In the genomic region with DNA sequence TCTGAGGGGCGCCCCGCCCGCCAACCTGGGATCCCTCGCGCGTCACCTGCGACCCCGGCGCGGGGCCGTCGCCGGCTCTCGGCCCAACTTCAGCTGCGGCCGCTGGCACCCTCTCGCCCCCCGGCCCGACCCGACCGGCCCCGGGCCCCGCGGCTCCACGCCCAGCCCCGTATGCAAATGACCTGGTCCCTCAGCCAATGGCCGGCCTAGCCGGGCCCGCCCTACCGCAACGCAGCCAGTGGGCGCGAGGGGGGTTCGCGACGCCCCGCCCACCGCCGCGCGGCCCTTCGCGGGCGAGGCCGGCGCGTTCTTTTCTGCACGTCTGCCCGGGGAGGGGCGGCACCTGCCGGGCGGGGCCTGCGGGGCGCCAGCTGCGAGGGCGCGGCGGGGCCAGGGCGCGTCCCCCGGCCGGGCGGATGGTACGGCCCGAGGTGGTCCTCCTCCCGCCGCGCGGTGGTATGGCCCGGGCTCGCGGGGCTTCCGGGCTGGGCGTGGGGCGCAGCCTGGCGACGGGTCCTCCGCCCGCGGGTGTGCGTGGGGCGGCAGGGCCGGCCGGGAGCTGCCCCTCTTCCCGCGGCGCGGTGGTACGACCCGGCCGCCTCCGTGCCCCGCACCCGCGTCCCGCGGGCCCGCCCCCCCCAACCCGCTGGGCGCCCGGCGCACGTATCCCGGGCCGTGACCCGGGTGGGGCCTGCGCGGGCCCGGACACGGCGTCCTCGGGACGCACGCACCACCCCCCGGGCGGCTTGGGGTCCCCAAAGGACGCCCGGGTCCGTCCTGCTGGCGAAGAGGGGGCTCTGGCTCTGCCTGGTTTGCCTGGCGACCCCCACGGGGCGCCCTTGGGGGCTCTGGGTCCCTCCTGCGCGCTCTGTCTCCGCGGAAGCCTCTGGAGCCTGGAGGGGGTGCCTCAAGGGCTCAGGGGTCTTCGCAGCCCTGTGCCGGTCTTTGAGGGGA, we compare ENCODE assay signal across 8 cellular contexts. TPM values are rescaled to one million over a fixed set of nuclear protein-coding genes. Genes with fewer than 3 reads are reported as not detected.
DNase-seq lines count a peak whose midpoint lies in the region; ATAC-seq, FAIRE-seq and TF ChIP-seq lines count a peak whose summit lies in the region.

No MANE protein-coding gene starts in this region.

- H3K4me1 Mint-ChIP-seq in activated naive CD4-positive, alpha-beta T cell treated with anti-CD3 and anti-CD28 coated beads, Interleukin-2, amount 50 U/mL, for 24 hours, result no peaks in the 10 kb centered on the region

- H3K4me1 ChIP-seq in pancreas (peaks cover 0 to 7% (median 0%) of the 10 kb centered on the region in 3 donors), thyroid gland (peaks cover 25 to 34% of the 10 kb centered on the region in 2 donors)

- H3K9me3 Mint-ChIP-seq in activated naive CD4-positive, alpha-beta T cell treated with anti-CD3 and anti-CD28 coated beads, Interleukin-2, amount 50 U/mL, for 24 hours, result no peaks in the 10 kb centered on the region

- peak; percentile 99 for DNase-seq in GM10266 (ENCODE audit: extremely low spot score)
- peak; percentile 91 for DNase-seq in NCI-H1092 (lab: John Stamatoyannopoulos, UW)
- DNase-seq in SK-N-MC (ENCODE audit: low read depth, low spot score), result peak; percentile 26
- peak; percentile 73 to 95 (median 92) for DNase-seq in head of caudate nucleus
- peak; percentile 89 to 99 (median 96) for DNase-seq in pancreas
- DNase-seq in thyroid gland, result peak; percentile 95 to 96

- H3K4me3 ChIP-seq in SK-N-MC (peak overlapping the region; percentile 80), pancreas (peak overlapping the region; percentile 33 to 65 (median 48)), thyroid gland (replicated peaks in 1 of 3) (peak overlapping the region; percentile 21 to 69 (median 42))

- H3K36me3 ChIP-seq in SK-N-MC (ENCODE audit: insufficient read depth, low read length) (no peaks in the 10 kb centered on the region), pancreas (no peaks in the 10 kb centered on the region), thyroid gland (no peaks in the 10 kb centered on the region)

- H3K27me3 Mint-ChIP-seq in activated naive CD4-positive, alpha-beta T cell treated with anti-CD3 and anti-CD28 coated beads, Interleukin-2, amount 50 U/mL, for 24 hours, result no peaks in the 10 kb centered on the region

- TF ChIP-seq CTCF in GM10266 (IDR thresholded peaks at IDR 0.05; ENCODE audit: control insufficient read depth, insufficient read depth, low read depth, missing control alignments), result no peak
- TF ChIP-seq CTCF in pancreas (IDR thresholded peaks at IDR 0.05), result no peak
- TF ChIP-seq CTCF in thyroid gland (IDR thresholded peaks at IDR 0.05), result peak in 1 of 6 experiments; percentile 8

- H3K9ac ChIP-seq in SK-N-MC (ENCODE audit: insufficient read length), result peak overlapping the region; percentile 84

- no peaks in the 10 kb centered on the region for H3K36me3 Mint-ChIP-seq in activated naive CD4-positive, alpha-beta T cell treated with anti-CD3 and anti-CD28 coated beads, Interleukin-2, amount 50 U/mL, for 24 hours

- intact Hi-C loops in head of caudate nucleus (cut with DNase I) (loop anchor here (10.0 kb wide), 1 partner anchor 126 kb away; a partner anchor contains a TSS), pancreas (cut with DNase I) (no loop called here), thyroid gland (cut with DNase I) (no loop called here)

- H3K4me3 Mint-ChIP-seq in activated naive CD4-positive, alpha-beta T cell treated with anti-CD3 and anti-CD28 coated beads, Interleukin-2, amount 50 U/mL, for 24 hours, result peak overlapping the region; percentile 67

- H3K27ac Mint-ChIP-seq in activated naive CD4-positive, alpha-beta T cell treated with anti-CD3 and anti-CD28 coated beads, Interleukin-2, amount 50 U/mL, for 24 hours, result peak overlapping the region; percentile 23

- peak overlapping the region; percentile 60; the same call in 1 of the 2 replicates for H3K27ac ChIP-seq in SK-N-MC
- H3K27ac ChIP-seq in pancreas, result peak overlapping the region; percentile 39 to 76 (median 48)
- H3K27ac ChIP-seq in thyroid gland, result peak overlapping the region in 2 of 3 donors; percentile 17 to 46

- peak in 1 of 2 donors; percentile 49 for TF ChIP-seq POLR2A in thyroid gland (IDR thresholded peaks at IDR 0.05)

- ATAC-seq in HG02610 (IDR thresholded peaks at IDR 0.05; ENCODE audit: unreplicated experiment) (peak; percentile 81), pancreas (peak; percentile 91 to 96 (median 94))

- no peaks in the 10 kb centered on the region for H3K27me3 ChIP-seq in pancreas
- no peaks in the 10 kb centered on the region for H3K27me3 ChIP-seq in thyroid gland

- WGBS in pancreas, 2 donors, result 1% methylated on average over 69 to 129 of the region's 129 CpGs
- 4% methylated on average over 12 of the region's 129 CpGs; no CpG with 5 or more reads in 1 of the 2 donors for WGBS in thyroid gland, 2 donors

- no peaks in the 10 kb centered on the region for H3K9me3 ChIP-seq in SK-N-MC (ENCODE audit: low read depth, low read length)
- H3K9me3 ChIP-seq in pancreas, result no peaks in the 10 kb centered on the region
- no peaks in the 10 kb centered on the region for H3K9me3 ChIP-seq in thyroid gland

- FAIRE-seq in pancreas (lab: Jason Lieb, UNC), result no peak

RNA-seq across cellular contexts. Expression of a gene that starts 7.7 kb away (rescaled TPM):
- total RNA-seq in pancreas, result 10 to 100 TPM; 11.2 to 17.2 (median 13.1) TPM
- 10 to 100 TPM; 15.6 to 39.3 TPM for polyA plus RNA-seq in pancreas
- total RNA-seq in thyroid gland, result 10 to 100 TPM; 18.3 to 31.0 (median 19.3) TPM

RNA-seq across cellular contexts. Expression of a gene that starts 7.8 kb away (rescaled TPM):
- total RNA-seq in pancreas (10 to 100 TPM; 17.6 to 35.7 (median 27.9) TPM), thyroid gland (10 to 100 TPM; 18.6 to 60.0 (median 24.8) TPM)
- 100 to 1,000 TPM; 171 to 253 TPM for polyA plus RNA-seq in pancreas

RNA-seq across cellular contexts. Expression of a gene that starts 8.0 kb away (rescaled TPM):
- 1 to 10 TPM; 2.7 to 6.9 (median 5.6) TPM for total RNA-seq in pancreas
- polyA plus RNA-seq in pancreas, result 10 to 100 TPM; 10.4 to 24.2 TPM
- 1 to 10 TPM; 4.2 to 8.8 (median 6.6) TPM for total RNA-seq in thyroid gland

RNA-seq across cellular contexts. Expression of a gene that starts 31.3 kb away (rescaled TPM):
- total RNA-seq in pancreas (1 to 10 TPM in 5 of 6 donors, under 1 TPM in 1; 0.98 to 2.0 (median 1.6) TPM), thyroid gland (1 to 10 TPM; 1.7 to 2.6 (median 2.3) TPM)
- polyA plus RNA-seq in pancreas, result 1 to 10 TPM; 5.4 to 7.3 TPM

RNA-seq across cellular contexts. Expression of a gene that starts 33.2 kb away (rescaled TPM):
- total RNA-seq in pancreas, result 10 to 100 TPM; 10.4 to 22.6 (median 19.2) TPM
- polyA plus RNA-seq in pancreas, result 100 to 1,000 TPM; 103 to 130 TPM
- 10 to 100 TPM; 16.9 to 41.3 (median 29.9) TPM for total RNA-seq in thyroid gland

Comparison
In these comparisons a context has a peak if more than half of its experiments do, and no peak if none do; other contexts are left out.
1. Peak in every context shown above with its lines: DNase-seq, ATAC-seq, H3K4me3 ChIP-seq and H3K27ac ChIP-seq.
2. DNase-seq: peak in every context shown above with its lines; median percentile 99 in GM10266; 96 in pancreas; 96 in thyroid gland; 92 in head of caudate nucleus; 91 in NCI-H1092; 26 in SK-N-MC.